3 cellular contexts compared by ENCODE assay signal in the genomic region with DNA sequence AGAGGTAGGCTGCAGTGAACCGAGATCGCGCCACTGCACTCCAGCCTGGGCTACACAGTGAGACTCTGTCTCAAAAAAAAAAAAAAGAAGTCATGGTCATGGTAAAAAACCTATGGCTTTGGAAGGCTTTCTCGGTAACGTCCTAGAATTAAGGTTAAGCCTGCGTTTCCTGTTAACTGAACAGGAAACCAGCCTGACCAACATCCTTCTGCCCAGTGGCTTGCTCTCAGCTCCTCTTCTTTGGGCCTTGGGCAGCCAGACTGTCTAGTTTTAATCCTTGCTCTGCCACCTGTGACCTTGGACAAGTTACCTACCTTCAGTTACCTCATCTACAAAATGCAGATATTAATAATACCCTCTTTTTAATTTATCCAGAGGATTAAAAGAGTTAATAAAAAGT. TPM values are rescaled to one million over a fixed set of nuclear protein-coding genes. Genes with fewer than 3 reads are reported as not detected.
"Had no signal": no experiment of that assay in that cellular context is flagged by ENCODE, and none has a peak within 500 bp of the region (broad histone marks: within the 10 kb centered on the region; RNA-seq: fewer than 3 reads in every experiment).

No MANE protein-coding gene starts in this region.

RNA-seq across cellular contexts. Expression of gene GOLGA8R, which starts 6.7 kb away (rescaled TPM):
- polyA plus RNA-seq: smooth muscle cell had no signal

RNA-seq across cellular contexts. Expression of gene CHRFAM7A, which starts 27.4 kb away (rescaled TPM):
- total RNA-seq: vagina had no signal
- polyA plus RNA-seq: naive thymus-derived CD4-positive, alpha-beta T cell; smooth muscle cell had no signal
